Comparison of ENCODE assay signal across 1 cellular context in genomic region chr17:68509151-68510057, GRCh38.
TF ChIP-seq lines count a peak whose summit lies in the region.

No MANE protein-coding gene starts in this region.

TF ChIP-seq in HepG2, 621 proteins besides CTCF, POLR2A, EP300 and RAD21 (continued from another document and continues in another):
- TF ChIP-seq E2F2 (CRISPR knock-in tag; IDR thresholded peaks at IDR 0.05; ENCODE audit: borderline replicate concordance) (no peak), CCDC6 (CRISPR knock-in tag; IDR thresholded peaks at IDR 0.05) (no peak), GRHL1 (CRISPR knock-in tag; conservative IDR thresholded peaks at IDR 0.05) (no peak), ZNF142 (CRISPR knock-in tag; IDR thresholded peaks at IDR 0.05) (0 out of 2 replicates have a peak, but pooled peaks have one; percentile 46), AGO1 (IDR thresholded peaks at IDR 0.05; ENCODE audit: low read depth, low read length, poor library complexity, severe bottlenecking) (no peak), ZNF407 (CRISPR knock-in tag; IDR thresholded peaks at IDR 0.05; ENCODE audit: not compliant biosample characterization) (no peak), ZNF251 (CRISPR knock-in tag; IDR thresholded peaks at IDR 0.05) (no peak), NFE2L2 (IDR thresholded peaks at IDR 0.05; ENCODE audit: low read length) (no peak), CREB3 (CRISPR knock-in tag; IDR thresholded peaks at IDR 0.05) (no peak), ZNF891 (CRISPR knock-in tag; IDR thresholded peaks at IDR 0.05) (no peak), ZNF121 (CRISPR knock-in tag; IDR thresholded peaks at IDR 0.05) (peak; percentile 88), ZNF34 (CRISPR knock-in tag; IDR thresholded peaks at IDR 0.05; ENCODE audit: borderline replicate concordance) (no peak), PREB (CRISPR knock-in tag; IDR thresholded peaks at IDR 0.05) (no peak), ARNT (IDR thresholded peaks at IDR 0.05) (no peak), ZNF639 (CRISPR knock-in tag; conservative IDR thresholded peaks at IDR 0.05) (no peak), ZNF530 (CRISPR knock-in tag; IDR thresholded peaks at IDR 0.05; ENCODE audit: low read depth) (no peak), SP5 (CRISPR knock-in tag; IDR thresholded peaks at IDR 0.05; ENCODE audit: borderline replicate concordance, low read depth) (no peak), ZNF329 (CRISPR knock-in tag; IDR thresholded peaks at IDR 0.05; ENCODE audit: low read depth) (no peak), ZNF609 (CRISPR knock-in tag; IDR thresholded peaks at IDR 0.05; ENCODE audit: borderline replicate concordance) (no peak), IKZF5 (CRISPR knock-in tag; IDR thresholded peaks at IDR 0.05) (peak; percentile 69), NFYC (CRISPR knock-in tag; IDR thresholded peaks at IDR 0.05) (peak; percentile 34; the same call in 1 of the 2 replicates), FIP1L1 (IDR thresholded peaks at IDR 0.05; ENCODE audit: borderline replicate concordance, insufficient read depth, low read depth, low read length) (no peak), ZNF713 (CRISPR knock-in tag; IDR thresholded peaks at IDR 0.05) (no peak), SETDB1 (CRISPR knock-in tag; IDR thresholded peaks at IDR 0.05; ENCODE audit: borderline replicate concordance) (no peak), IKZF1 (IDR thresholded peaks at IDR 0.05) (no peak)
